In the genomic region with DNA sequence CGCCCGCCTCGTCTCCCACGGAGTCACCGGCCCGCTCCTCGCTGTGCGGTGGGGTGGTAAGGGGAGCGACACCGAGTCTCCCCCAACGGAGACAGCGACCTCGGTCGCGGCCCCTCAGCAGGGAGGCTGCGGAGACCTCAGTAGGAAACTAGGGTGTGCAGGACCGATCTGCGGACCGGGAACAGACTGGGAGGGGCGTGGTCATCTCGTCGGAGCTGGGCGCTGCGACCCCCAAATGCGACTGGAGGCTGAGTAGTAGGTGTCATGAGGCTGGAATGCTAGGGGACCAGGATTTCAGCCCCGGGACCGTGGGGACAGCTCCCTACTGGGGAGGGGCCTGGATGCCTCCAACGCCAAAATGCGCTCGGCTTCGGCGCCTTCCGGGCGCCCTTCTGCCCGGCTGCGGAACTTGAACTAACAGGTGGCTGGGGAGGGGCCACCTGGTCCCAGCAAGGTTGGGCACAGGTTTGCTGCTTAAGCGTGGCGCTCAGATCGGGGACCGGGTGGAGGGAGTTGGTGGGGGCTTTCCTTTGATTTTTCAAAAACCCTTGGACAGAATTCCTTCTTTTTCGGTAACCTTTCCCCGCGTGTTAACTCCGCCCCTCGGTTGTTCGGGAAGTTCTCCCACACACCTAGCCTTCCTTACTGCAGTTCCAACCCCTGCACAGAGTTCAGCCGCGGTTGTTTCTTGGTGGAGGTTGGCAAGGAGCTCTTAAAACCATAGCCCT, we compare ENCODE assay signal across 9 cellular contexts. TPM values are rescaled to one million over a fixed set of nuclear protein-coding genes. Genes with fewer than 3 reads are reported as not detected.
DNase-seq lines count a peak whose midpoint lies in the region; ATAC-seq and TF ChIP-seq lines count a peak whose summit lies in the region.
"Had no signal": no experiment of that assay in that cellular context is flagged by ENCODE, and none has a peak within 500 bp of the region (broad histone marks: within the 10 kb centered on the region; RNA-seq: fewer than 3 reads in every experiment).

No MANE protein-coding gene starts in this region.

- no peaks in the 10 kb centered on the region for H3K27me3 ChIP-seq in testis

- peaks cover 5% of the 10 kb centered on the region for H3K4me1 Mint-ChIP-seq in activated naive CD8-positive, alpha-beta T cell treated with anti-CD3 and anti-CD28 coated beads, Interleukin-2, amount 50 U/mL, for 24 hours

- no peak for TF ChIP-seq POLR2A in testis (IDR thresholded peaks at IDR 0.05)

- peak; percentile 16 for DNase-seq in activated CD4-positive, alpha-beta T cell treated with anti-CD3 and anti-CD28 coated beads for 48 hours
- no peak for DNase-seq in activated CD4-positive, alpha-beta T cell treated with anti-CD3 and anti-CD28 coated beads, Interleukin-2, amount 50 U/mL, for 1 hour
- peak; percentile 14 for DNase-seq in activated naive CD8-positive, alpha-beta T cell treated with anti-CD3 and anti-CD28 coated beads, Interleukin-2, amount 50 U/mL, for 24 hours
- DNase-seq in left kidney (ENCODE audit: low read depth, low spot score) = peak; percentile 68
- no peak for DNase-seq in testis
- DNase-seq in NCI-H82 treated with DMSO at 0.1 percent for 48 hours (lab: John Stamatoyannopoulos, UW; ENCODE audit: unreplicated experiment) = no peak
- no peak for DNase-seq in cerebellar nuclear complex (lab: John Stamatoyannopoulos, UW)
- DNase-seq: DND-41 had no signal

- TF ChIP-seq CTCF in testis (IDR thresholded peaks at IDR 0.05) = no peak

- H3K9me3 Mint-ChIP-seq in activated naive CD8-positive, alpha-beta T cell treated with anti-CD3 and anti-CD28 coated beads, Interleukin-2, amount 50 U/mL, for 24 hours = no peaks in the 10 kb centered on the region

- no peaks in the 10 kb centered on the region for H3K36me3 ChIP-seq in testis (ENCODE audit: low read depth, missing control alignments)

- intact Hi-C loops in testis (cut with DNase I; ENCODE audit: low total_unique reads) = no loop called here

- no peak for ATAC-seq in activated naive CD8-positive, alpha-beta T cell treated with anti-CD3 and anti-CD28 coated beads, Interleukin-2, amount 50 U/mL, for 24 hours
- ATAC-seq in HG02885 (IDR thresholded peaks at IDR 0.05; ENCODE audit: poor library complexity, unreplicated experiment) = no peak

- peaks cover 72% of the 10 kb centered on the region for H3K27me3 Mint-ChIP-seq in activated naive CD8-positive, alpha-beta T cell treated with anti-CD3 and anti-CD28 coated beads, Interleukin-2, amount 50 U/mL, for 24 hours

- H3K4me3 ChIP-seq in testis = peak overlapping the region; percentile 37

- H3K4me1 ChIP-seq in testis = no peaks in the 10 kb centered on the region

- no peak overlapping the region for H3K27ac Mint-ChIP-seq in activated naive CD8-positive, alpha-beta T cell treated with anti-CD3 and anti-CD28 coated beads, Interleukin-2, amount 50 U/mL, for 24 hours

- H3K27ac ChIP-seq in testis = no peak overlapping the region

- no peaks in the 10 kb centered on the region for H3K36me3 Mint-ChIP-seq in activated naive CD8-positive, alpha-beta T cell treated with anti-CD3 and anti-CD28 coated beads, Interleukin-2, amount 50 U/mL, for 24 hours (ENCODE audit: low read depth)

- no peaks in the 10 kb centered on the region for H3K9me3 ChIP-seq in testis

- peak overlapping the region; percentile 49 for H3K4me3 Mint-ChIP-seq in activated naive CD8-positive, alpha-beta T cell treated with anti-CD3 and anti-CD28 coated beads, Interleukin-2, amount 50 U/mL, for 24 hours

- WGBS in testis, 2 donors = 7 to 12% methylated on average over 24 to 39 of the region's 48 CpGs

RNA-seq across cellular contexts. Expression of a gene that starts 1.5 kb away (rescaled TPM):
- total RNA-seq in testis = under 1 TPM; 0.16 to 0.81 TPM
- polyA plus RNA-seq in testis (ENCODE audit: insufficient read depth, low read depth, low replicate concordance) = 0.46 TPM

Comparison
In these comparisons a context has a peak if more than half of its experiments do, and no peak if none do; other contexts are left out.
1. DNase-seq: peak in activated CD4-positive, alpha-beta T cell treated with anti-CD3 and anti-CD28 coated beads for 48 hours (single experiment), activated naive CD8-positive, alpha-beta T cell treated with anti-CD3 and anti-CD28 coated beads, Interleukin-2, amount 50 U/mL, for 24 hours (single experiment) and left kidney (single experiment); none in activated CD4-positive, alpha-beta T cell treated with anti-CD3 and anti-CD28 coated beads, Interleukin-2, amount 50 U/mL, for 1 hour (single experiment), testis (single experiment), NCI-H82 treated with DMSO at 0.1 percent for 48 hours (single experiment) and cerebellar nuclear complex (0 of 2).